In the genomic region with DNA sequence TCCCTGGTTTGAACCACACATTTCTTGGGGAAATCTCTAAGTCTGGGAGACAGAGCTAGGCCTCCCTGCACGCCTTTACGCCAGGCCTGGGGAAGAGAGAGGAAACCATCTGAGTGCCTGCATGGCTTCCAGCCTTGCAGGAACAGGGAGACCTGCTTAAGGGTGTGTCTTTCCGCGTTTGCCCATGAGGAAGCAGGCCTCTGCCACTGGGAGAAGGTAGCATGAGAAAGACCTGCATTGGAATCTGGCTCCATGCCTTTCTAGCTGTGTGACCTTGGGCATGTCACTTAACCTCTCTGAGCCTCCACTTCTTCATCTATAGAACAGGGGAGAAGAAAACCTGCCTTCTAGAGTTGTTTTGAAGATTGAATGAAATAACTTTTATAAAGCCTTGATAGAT, we compare ENCODE assay signal across 1 cellular context.
TF ChIP-seq lines count a peak whose summit lies in the region.

No MANE protein-coding gene starts in this region.

TF ChIP-seq in K562, 482 proteins besides CTCF, POLR2A, EP300 and RAD21:
- peak; percentile 41 for TF ChIP-seq RBM25 (IDR thresholded peaks at IDR 0.05; ENCODE audit: low read depth, low read length, severe bottlenecking)
- 0 out of 2 replicates have a peak, but pooled peaks have one; percentile 34 for TF ChIP-seq ADNP (tag; IDR thresholded peaks at IDR 0.05)
- 0 out of 2 replicates have a peak, but pooled peaks have one; percentile 34 for TF ChIP-seq BCOR (IDR thresholded peaks at IDR 0.05)
- peak; percentile 67 for TF ChIP-seq CHD4 (IDR thresholded peaks at IDR 0.05; ENCODE audit: insufficient read depth, insufficient replicate concordance, low read depth, low read length, poor library complexity, severe bottlenecking)
TF ChIP-seq in K562: peak in this region for 4; not testable (repeated sequence) for 478.
